11 cellular contexts compared by ENCODE assay signal in genomic region chr16:56481468-56482112, GRCh38. TPM values are rescaled to one million over a fixed set of nuclear protein-coding genes. Genes with fewer than 3 reads are reported as not detected.
DNase-seq lines count a peak whose midpoint lies in the region; ATAC-seq and TF ChIP-seq lines count a peak whose summit lies in the region.
"Had no signal": no experiment of that assay in that cellular context is flagged by ENCODE, and none has a peak within 500 bp of the region (broad histone marks: within the 10 kb centered on the region; RNA-seq: fewer than 3 reads in every experiment).

No MANE protein-coding gene starts in this region.

- no peaks in the 10 kb centered on the region for H3K27me3 ChIP-seq in hepatocyte
- H3K27me3 ChIP-seq: esophagus squamous epithelium, suprapubic skin had no signal

- H3K4me1 ChIP-seq in hepatocyte (ENCODE audit: insufficient read depth) = no peaks in the 10 kb centered on the region

- no peaks in the 10 kb centered on the region for H3K9me3 ChIP-seq in hepatocyte (ENCODE audit: low read depth)
- H3K9me3 ChIP-seq: esophagus squamous epithelium, suprapubic skin had no signal

- H4K20me1 ChIP-seq in hepatocyte (ENCODE audit: insufficient read depth, poor library complexity, severe bottlenecking) = no peaks in the 10 kb centered on the region

- no peak overlapping the region for H3K4me2 ChIP-seq in hepatocyte

- no peak overlapping the region for H2AFZ ChIP-seq in hepatocyte

- ATAC-seq in GM19452 (IDR thresholded peaks at IDR 0.05; ENCODE audit: unreplicated experiment) = no peak
- ATAC-seq in HG02870 (IDR thresholded peaks at IDR 0.05; ENCODE audit: unreplicated experiment) = no peak

- H3K79me2 ChIP-seq in hepatocyte = no peaks in the 10 kb centered on the region

- peaks cover 6% of the 10 kb centered on the region for H3K36me3 ChIP-seq in hepatocyte (replicated peaks; ENCODE audit: insufficient read depth, low read depth)

- DNase-seq in DMS53 treated with DMSO at 0.1 percent for 48 hours (lab: John Stamatoyannopoulos, UW; ENCODE audit: unreplicated experiment) = peak; percentile 62
- peak; percentile 35 for DNase-seq in NCI-H82 treated with DMSO at 0.1 percent for 48 hours (lab: John Stamatoyannopoulos, UW; ENCODE audit: unreplicated experiment)
- no peak for DNase-seq in hepatocyte (ENCODE audit: low spot score)
- no peak for DNase-seq in globus pallidus (ENCODE audit: low spot score)
- DNase-seq: esophagus squamous epithelium, NCI-H1436, SW 1271 had no signal

- WGBS in hepatocyte (ENCODE audit: low lambda C conversion rate, missing lambda C conversion rate) = 78% methylated on average over 2 of the region's 2 CpGs

- H3K9me2 ChIP-seq in hepatocyte (replicated peaks; ENCODE audit: insufficient read depth) = peaks cover 2% of the 10 kb centered on the region

- peak overlapping the region; percentile 8 for H3K27ac ChIP-seq in hepatocyte
- H3K27ac ChIP-seq: C4-2B, suprapubic skin had no signal

- H3K4me3 ChIP-seq in hepatocyte = no peak overlapping the region
- H3K4me3 ChIP-seq: esophagus squamous epithelium, suprapubic skin had no signal

- TF ChIP-seq CTCF in hepatocyte (IDR thresholded peaks at IDR 0.05; ENCODE audit: poor library complexity) = no peak

RNA-seq across cellular contexts. Expression of gene OGFOD1, which starts 30.2 kb away (rescaled TPM):
- 45.6 and 58.9 TPM in 2 replicates for total RNA-seq in hepatocyte
- polyA plus RNA-seq in hepatocyte = 37.0 and 55.5 TPM in 2 replicates

RNA-seq across cellular contexts. Expression of gene NUDT21, which starts 30.5 kb away (rescaled TPM):
- 75.3 and 76.6 TPM in 2 replicates for total RNA-seq in hepatocyte
- polyA plus RNA-seq in hepatocyte = 44.7 and 47.4 TPM in 2 replicates

RNA-seq across cellular contexts. Expression of gene BBS2, which starts 38.2 kb away (rescaled TPM):
- 39.0 and 47.0 TPM in 2 replicates for total RNA-seq in hepatocyte
- polyA plus RNA-seq in hepatocyte = 31.5 and 40.8 TPM in 2 replicates

RNA-seq across cellular contexts. Expression of gene AMFR, which starts 56.2 kb away (rescaled TPM):
- 109 and 135 TPM in 2 replicates for total RNA-seq in hepatocyte
- polyA plus RNA-seq in hepatocyte = 56.2 and 67.2 TPM in 2 replicates

Comparison
In these comparisons a context has a peak if more than half of its experiments do, and no peak if none do; other contexts are left out.
1. DNase-seq: peak in DMS53 treated with DMSO at 0.1 percent for 48 hours (single experiment) and NCI-H82 treated with DMSO at 0.1 percent for 48 hours (single experiment); none in hepatocyte (single experiment) and globus pallidus (single experiment).